In genomic region chr5:94031631-94032030, GRCh38 we compare ENCODE assay signal across 22 cellular contexts.
A peak's percentile ranks its signal among the peaks of the same experiment; 100 is the strongest.
DNase-seq lines count a peak whose midpoint lies in the region; ATAC-seq and TF ChIP-seq lines count a peak whose summit lies in the region.
"Had no signal": no experiment of that assay in that cellular context is flagged by ENCODE, and none has a peak within 500 bp of the region (broad histone marks: within the 10 kb centered on the region; RNA-seq: fewer than 3 reads in every experiment).

No MANE protein-coding gene starts in this region.

- no peaks in the 10 kb centered on the region for H3K9me3 ChIP-seq in upper lobe of right lung

- DNase-seq in EL, result peak; percentile 10
- peak; percentile 3 for DNase-seq in RPMI7951 (ENCODE audit: low read depth)
- peak; percentile 24 for DNase-seq in fibroblast of the aortic adventitia (ENCODE audit: low read depth)
- no peak for DNase-seq in upper lobe of right lung
- DNase-seq in NCI-H510A treated with DMSO at 0.1 percent for 48 hours (lab: John Stamatoyannopoulos, UW), result no peak
- DNase-seq in erythroblast (lab: John Stamatoyannopoulos, UW), result no peak
- DNase-seq in cardiac septum (ENCODE audit: low spot score), result no peak
- DNase-seq: activated CD4-positive, alpha-beta T cell treated with anti-CD3 and anti-CD28 coated beads, Interleukin-2, amount 10 ng/mL, durations not matched to agents 7 days and 5 days; activated naive CD4-positive, alpha-beta T cell treated with anti-CD3 and anti-CD28 coated beads, Interleukin-2, amount 50 U/mL, for 16 hours; anterior cingulate cortex; caudate nucleus; foreskin melanocyte; naive thymus-derived CD8-positive, alpha-beta T cell; NCI-H1092 treated with DMSO at 0.1 percent for 48 hours; NCI-H2081; NCI-H446; retina; stimulated activated CD4-positive, alpha-beta T cell treated with anti-CD3 and anti-CD28 coated beads, Interleukin-2, amount 100 ng/mL, for 48 hours; stimulated activated naive CD4-positive, alpha-beta T cell had no signal

- H3K27me3 ChIP-seq in upper lobe of right lung, result no peaks in the 10 kb centered on the region

- no peak for TF ChIP-seq POLR2A in erythroblast (IDR thresholded peaks at IDR 0.05; ENCODE audit: low read length)

- intact Hi-C loops in upper lobe of right lung (cut with DNase I), result no loop called here
- intact Hi-C loops in cardiac septum (cut with DNase I), result no loop called here

- no peaks in the 10 kb centered on the region for H3K4me1 ChIP-seq in upper lobe of right lung

- H3K27ac ChIP-seq in upper lobe of right lung, result no peak overlapping the region
- H3K27ac ChIP-seq: HL-60, VCaP had no signal

- TF ChIP-seq CTCF in fibroblast of the aortic adventitia (IDR thresholded peaks at IDR 0.05; ENCODE audit: insufficient read depth, low read length), result no peak
- no peak for TF ChIP-seq CTCF in upper lobe of right lung (IDR thresholded peaks at IDR 0.05)

- ATAC-seq in upper lobe of right lung, result peak; percentile 81
- ATAC-seq: HepG2; naive thymus-derived CD8-positive, alpha-beta T cell had no signal

- H3K4me3 ChIP-seq in fibroblast of the aortic adventitia (ENCODE audit: low read depth, low read length), result no peak overlapping the region
- H3K4me3 ChIP-seq in upper lobe of right lung, result no peak overlapping the region

- H3K36me3 ChIP-seq in upper lobe of right lung, result peaks cover 3% of the 10 kb centered on the region

Comparison
In these comparisons a context has a peak if more than half of its experiments do, and no peak if none do; other contexts are left out.
1. DNase-seq: peak in EL (single experiment), RPMI7951 (single experiment) and fibroblast of the aortic adventitia (single experiment); none in upper lobe of right lung (single experiment), NCI-H510A treated with DMSO at 0.1 percent for 48 hours (single experiment), erythroblast (0 of 2) and cardiac septum (single experiment).